ENCODE assay signal across 10 cellular contexts in genomic region chr14:22131749-22132476, GRCh38.
DNase-seq lines count a peak whose midpoint lies in the region; ATAC-seq and TF ChIP-seq lines count a peak whose summit lies in the region.
"Had no signal": no experiment of that assay in that cellular context is flagged by ENCODE, and none has a peak within 500 bp of the region (broad histone marks: within the 10 kb centered on the region; RNA-seq: fewer than 3 reads in every experiment).

No MANE protein-coding gene starts in this region.

- peak; percentile 34 for TF ChIP-seq CTCF in AG09319 (IDR thresholded peaks at IDR 0.05; ENCODE audit: low read depth, low read length)
- TF ChIP-seq CTCF in GM12872 (IDR thresholded peaks at IDR 0.05; ENCODE audit: insufficient read depth, low read depth, low read length), result peak; percentile 69
- peak; percentile 40 for TF ChIP-seq CTCF in foreskin fibroblast (IDR thresholded peaks at IDR 0.05; ENCODE audit: low read depth, low read length)
- TF ChIP-seq CTCF in upper lobe of left lung (IDR thresholded peaks at IDR 0.05), result no peak

- no peaks in the 10 kb centered on the region for H3K4me1 ChIP-seq in upper lobe of left lung

- H3K27me3 Mint-ChIP-seq in T-helper 17 cell, result no peaks in the 10 kb centered on the region

- H3K36me3 ChIP-seq in upper lobe of left lung, result no peaks in the 10 kb centered on the region

- 72 to 74% methylated on average over 4 of the region's 4 CpGs for WGBS in upper lobe of left lung, 2 donors

- H3K27me3 ChIP-seq in upper lobe of left lung, result no peaks in the 10 kb centered on the region

- peak; percentile 28 for ATAC-seq in T-helper 17 cell
- ATAC-seq in HG02970 (IDR thresholded peaks at IDR 0.05; ENCODE audit: low FRiP score, unreplicated experiment), result no peak
- no peak for ATAC-seq in upper lobe of left lung (ENCODE audit: low FRiP score in 2 of 2)
- ATAC-seq: stimulated activated naive B cell treated with anti-CD40 and anti-IgM and Interleukin-4, amounts not matched to agents 10 μg/mL and 1 μg/mL and 100 μg/mL, for 72 hours had no signal

- DNase-seq in AG09319 (ENCODE audit: extremely low read depth, low read depth) (no peak), T-helper 17 cell (no peak), foreskin fibroblast (no peak), UCSD-AML1 (lab: John Stamatoyannopoulos, UW; ENCODE audit: unreplicated experiment) (no peak), NCI-H1092 (lab: John Stamatoyannopoulos, UW) (no peak), upper lobe of left lung (no peak)
- DNase-seq: NCI-H1105; stimulated activated naive B cell treated with anti-CD40 and anti-IgM and Interleukin-4, amounts not matched to agents 10 μg/mL and 1 μg/mL and 100 μg/mL, for 72 hours had no signal

- peaks cover 3% of the 10 kb centered on the region for H3K36me3 Mint-ChIP-seq in T-helper 17 cell (ENCODE audit: low read depth)

- no peak overlapping the region for H3K27ac Mint-ChIP-seq in T-helper 17 cell
- H3K27ac Mint-ChIP-seq: stimulated activated naive B cell treated with anti-CD40 and anti-IgM and Interleukin-4, amounts not matched to agents 10 μg/mL and 1 μg/mL and 100 μg/mL, for 72 hours had no signal

- H3K4me3 ChIP-seq in foreskin fibroblast (ENCODE audit: low read depth in 1 of 2, low read length in 2 of 2), result no peak overlapping the region
- H3K4me3 ChIP-seq in upper lobe of left lung, result no peak overlapping the region

- no peak overlapping the region for H3K4me3 Mint-ChIP-seq in T-helper 17 cell
- H3K4me3 Mint-ChIP-seq: stimulated activated naive B cell treated with anti-CD40 and anti-IgM and Interleukin-4, amounts not matched to agents 10 μg/mL and 1 μg/mL and 100 μg/mL, for 72 hours had no signal

- no peaks in the 10 kb centered on the region for H3K4me1 Mint-ChIP-seq in T-helper 17 cell
- H3K4me1 Mint-ChIP-seq: stimulated activated naive B cell treated with anti-CD40 and anti-IgM and Interleukin-4, amounts not matched to agents 10 μg/mL and 1 μg/mL and 100 μg/mL, for 72 hours had no signal

- H3K9me3 ChIP-seq in T-helper 17 cell (ENCODE audit: control insufficient read depth, low read length, poor library complexity, severe bottlenecking) (no peaks in the 10 kb centered on the region), upper lobe of left lung (no peaks in the 10 kb centered on the region)

- TF ChIP-seq EP300 in upper lobe of left lung (IDR thresholded peaks at IDR 0.05), result no peak

- no peak overlapping the region for H3K27ac ChIP-seq in upper lobe of left lung

- no peak for TF ChIP-seq POLR2A in upper lobe of left lung (IDR thresholded peaks at IDR 0.05)

Comparison
In these comparisons a context has a peak if more than half of its experiments do, and no peak if none do; other contexts are left out.
1. CTCF ChIP-seq: peak in AG09319 (single experiment), GM12872 (single experiment) and foreskin fibroblast (single experiment); none in upper lobe of left lung (0 of 6).